20 cellular contexts compared by ENCODE assay signal in the genomic region with DNA sequence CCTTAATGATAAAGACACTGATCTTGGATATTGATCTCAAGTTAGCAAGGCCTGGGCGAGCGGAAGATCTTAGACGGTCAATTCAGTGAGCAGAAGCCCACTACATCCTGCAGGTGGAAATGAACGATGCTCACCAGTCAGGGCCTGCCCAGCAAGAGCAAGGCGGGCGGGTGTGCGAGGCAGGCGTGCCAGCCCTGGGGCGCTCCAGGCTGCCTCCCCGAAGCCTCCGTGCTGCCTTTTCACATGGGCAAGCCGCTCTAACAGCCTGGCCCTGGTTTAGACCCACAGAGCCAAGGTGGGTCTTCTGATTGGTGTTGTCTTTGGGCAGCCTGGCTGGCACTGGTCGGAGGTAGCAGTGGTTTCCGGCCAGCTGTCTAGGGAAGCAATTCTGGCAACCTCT.
"Had no signal": no experiment of that assay in that cellular context is flagged by ENCODE, and none has a peak within 500 bp of the region (broad histone marks: within the 10 kb centered on the region; RNA-seq: fewer than 3 reads in every experiment).

No MANE protein-coding gene starts in this region.

- H3K36me3 ChIP-seq: left ventricle myocardium inferior, neutrophil, ovary, prostate gland, suprapubic skin, vagina had no signal

- DNase-seq: head of caudate nucleus; hippocampal formation; left ventricle myocardium inferior; midbrain; mucosa of descending colon; naive thymus-derived CD8-positive, alpha-beta T cell; occipital lobe; ovary; retina; stimulated activated CD4-positive, alpha-beta T cell treated with anti-CD3 and anti-CD28 coated beads, Interleukin-4, amount 100 ng/mL, for 24 hours; stimulated activated naive CD4-positive, alpha-beta T cell had no signal

- H3K4me1 ChIP-seq: left ventricle myocardium inferior, prostate gland, vagina had no signal

- H3K27me3 ChIP-seq: neutrophil, ovary, suprapubic skin, tibial nerve, vagina had no signal

- H3K9me3 ChIP-seq: left ventricle myocardium inferior, mucosa of descending colon, neutrophil, ovary, prostate gland, suprapubic skin, tibial nerve, vagina had no signal

- H3K27ac ChIP-seq: left ventricle myocardium inferior, neutrophil, ovary, prostate gland, skin epidermis, suprapubic skin, tibial nerve, vagina had no signal

- H3K4me3 ChIP-seq: left ventricle myocardium inferior, mucosa of descending colon, ovary, prostate gland, skin epidermis, suprapubic skin, tibial nerve, vagina had no signal

- ATAC-seq: mucosa of descending colon; naive thymus-derived CD8-positive, alpha-beta T cell; right cardiac atrium; sciatic nerve; stimulated activated effector memory CD8-positive, alpha-beta T cell treated with anti-CD3 and anti-CD28 coated beads, Interleukin-12 subunit alpha, Interleukin-12 subunit beta, amount 100 ng/mL, for 72 hours had no signal
